ENCODE assay signal across 10 cellular contexts in the genomic region with DNA sequence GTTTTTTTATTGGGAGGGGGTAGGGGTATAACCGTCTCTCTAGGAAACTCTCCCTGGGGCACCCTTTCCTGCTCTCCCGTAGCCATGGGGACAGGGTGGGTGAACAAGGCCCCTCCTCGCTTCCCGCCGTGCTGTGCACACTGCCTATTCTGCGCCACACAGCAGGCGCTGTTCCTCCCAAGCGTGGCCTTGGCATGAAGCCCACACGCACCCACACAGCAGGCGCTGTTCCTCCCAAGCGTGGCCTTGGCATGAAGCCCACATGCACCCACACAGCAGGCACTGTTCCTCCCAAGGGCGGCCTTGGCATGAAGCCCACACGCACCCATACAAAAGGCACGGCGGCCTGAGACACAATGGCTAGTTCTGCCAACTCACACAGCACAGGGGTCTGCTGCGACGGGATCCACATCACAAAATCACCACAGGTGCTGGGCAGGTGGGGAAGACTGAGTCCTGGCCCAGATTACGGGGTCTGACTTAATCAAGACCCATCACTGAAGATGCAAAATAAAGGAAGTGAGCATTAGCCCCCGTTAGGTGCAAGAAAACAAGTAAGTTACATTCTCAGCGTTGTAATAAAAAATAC. TPM values are rescaled to one million over a fixed set of nuclear protein-coding genes. Genes with fewer than 3 reads are reported as not detected.
DNase-seq lines count a peak whose midpoint lies in the region; ATAC-seq and TF ChIP-seq lines count a peak whose summit lies in the region.
"Had no signal": no experiment of that assay in that cellular context is flagged by ENCODE, and none has a peak within 500 bp of the region (broad histone marks: within the 10 kb centered on the region; RNA-seq: fewer than 3 reads in every experiment).

No MANE protein-coding gene starts in this region.

- H3K27me3 Mint-ChIP-seq in activated B cell treated with CpG ODN at 0.5 μM for 24 hours (no peaks in the 10 kb centered on the region), naive B cell (peaks cover 0 to 16% (median 5%) of the 10 kb centered on the region in 3 donors)

- no peaks in the 10 kb centered on the region for H3K27me3 ChIP-seq in ascending aorta

- no peak overlapping the region for H3K4me3 ChIP-seq in ascending aorta

- H3K27ac ChIP-seq in ascending aorta = no peak overlapping the region

- H3K4me1 Mint-ChIP-seq in activated B cell treated with CpG ODN at 0.5 μM for 24 hours (peaks cover 3% of the 10 kb centered on the region), naive B cell (peaks cover 9 to 39% (median 9%) of the 10 kb centered on the region in 3 donors)

- H3K4me1 ChIP-seq in ascending aorta = no peaks in the 10 kb centered on the region

- no peaks in the 10 kb centered on the region for H3K9me3 ChIP-seq in ascending aorta

- no peaks in the 10 kb centered on the region for H3K9me3 Mint-ChIP-seq in activated B cell treated with CpG ODN at 0.5 μM for 24 hours
- H3K9me3 Mint-ChIP-seq in naive B cell = no peaks in the 10 kb centered on the region

- DNase-seq in Ammon's horn (ENCODE audit: low spot score) (peak; percentile 96), NCI-H1048 (lab: John Stamatoyannopoulos, UW) (peak; percentile 34), activated B cell treated with CpG ODN at 0.5 μM for 24 hours (no peak), naive B cell (peak; percentile 56), erythroblast (lab: John Stamatoyannopoulos, UW) (no peak), SW 1271 (lab: John Stamatoyannopoulos, UW) (no peak), ascending aorta (ENCODE audit: low spot score in 2 of 2) (no peak), HCEC 1CT (no peak)

- POLR2A ChIA-PET in activated B cell treated with CpG ODN at 0.5 μM for 24 hours (lab: Charles Lee) = no interaction called here

- TF ChIP-seq CTCF in activated B cell treated with CpG ODN at 0.5 μM for 24 hours (IDR thresholded peaks at IDR 0.05) (no peak), ascending aorta (IDR thresholded peaks at IDR 0.05) (no peak)

- ATAC-seq in activated B cell treated with CpG ODN at 0.5 μM for 24 hours (ENCODE audit: low read depth) (peak; percentile 31), naive B cell (ENCODE audit: low read depth in 2 of 2) (peak; percentile 69 to 92)

- H3K36me3 Mint-ChIP-seq in activated B cell treated with CpG ODN at 0.5 μM for 24 hours (ENCODE audit: low read depth) (no peaks in the 10 kb centered on the region), naive B cell (no peaks in the 10 kb centered on the region)

- intact Hi-C loops in activated B cell treated with CpG ODN at 0.5 μM for 24 hours (cut with micrococcal nuclease) = no loop called here
- intact Hi-C loops in ascending aorta (cut with DNase I) = no loop called here

- TF ChIP-seq POLR2A in erythroblast (IDR thresholded peaks at IDR 0.05; ENCODE audit: low read length) = no peak

- H3K4me3 Mint-ChIP-seq in activated B cell treated with CpG ODN at 0.5 μM for 24 hours = no peak overlapping the region
- peak overlapping the region; percentile 46 to 86 (median 80) for H3K4me3 Mint-ChIP-seq in naive B cell

- H3K27ac Mint-ChIP-seq in activated B cell treated with CpG ODN at 0.5 μM for 24 hours (no peak overlapping the region), naive B cell (peak overlapping the region; percentile 39 to 92 (median 88))

- CTCF ChIA-PET in activated B cell treated with CpG ODN at 0.5 μM for 24 hours (lab: Charles Lee) = no interaction called here

- H3K36me3 ChIP-seq in ascending aorta = no peaks in the 10 kb centered on the region

RNA-seq across cellular contexts. Expression of gene TPO, which starts 46.6 kb away (rescaled TPM):
- total RNA-seq in activated B cell treated with CpG ODN at 0.5 μM for 24 hours = not detected in 2 replicates
- not detected for polyA plus RNA-seq in naive B cell (ENCODE audit: low read depth in 6 of 6)
- 52.5 TPM for total RNA-seq in ascending aorta
- total RNA-seq: endothelial cell of umbilical vein, kidney epithelial cell had no signal
- polyA plus RNA-seq: endothelial cell of umbilical vein had no signal

Comparison
In these comparisons a context has a peak if more than half of its experiments do, and no peak if none do; other contexts are left out.
1. DNase-seq: peak in Ammon's horn (single experiment), NCI-H1048 (single experiment) and naive B cell (single experiment); none in activated B cell treated with CpG ODN at 0.5 μM for 24 hours (single experiment), erythroblast (0 of 2), SW 1271 (0 of 2), ascending aorta (0 of 2) and HCEC 1CT (single experiment).
2. RNA of gene TPO, which starts 46.6 kb away (total RNA-seq): 52.5 TPM in ascending aorta (single experiment); not detected in activated B cell treated with CpG ODN at 0.5 μM for 24 hours; every median in the first group is over 10 times any median in the second.